ENCODE assay signal across 20 cellular contexts in genomic region chr2:189512879-189513278, GRCh38.
"Had no signal": no experiment of that assay in that cellular context is flagged by ENCODE, and none has a peak within 500 bp of the region (broad histone marks: within the 10 kb centered on the region; RNA-seq: fewer than 3 reads in every experiment).

No MANE protein-coding gene starts in this region.

- H3K4me1 ChIP-seq: prostate gland had no signal

- H3K9me3 ChIP-seq: gastroesophageal sphincter, left lung, prostate gland had no signal

- H3K27me3 ChIP-seq: gastroesophageal sphincter, heart right ventricle, left lung, tibial nerve had no signal

- ATAC-seq: activated T-cell treated with anti-CD3 and anti-CD28 coated beads, Interleukin-2, amount 50 U/mL, for 4 hours; gastroesophageal sphincter; heart right ventricle; left lung; natural killer cell; stimulated activated naive CD8-positive, alpha-beta T cell treated with anti-CD3 and anti-CD28 coated beads, Interleukin-15, amount 100 ng/mL, for 72 hours; T-helper 17 cell had no signal

- DNase-seq: activated CD4-positive, alpha-beta T cell treated with anti-CD3 and anti-CD28 coated beads for 4 hours; activated CD4-positive, alpha-beta T cell treated with anti-CD3 and anti-CD28 coated beads, Interleukin-2, amount 50 U/mL, for 48 hours; activated CD4-positive, CD25-positive, alpha-beta regulatory T cell; activated CD8-positive, alpha-beta memory T cell treated with anti-CD3 and anti-CD28 coated beads, Interleukin-2, amount 50 U/mL, for 48 hours; activated naive CD4-positive, alpha-beta T cell treated with Interleukin-2 at 50 U/mL for 16 hours; activated naive CD8-positive, alpha-beta T cell treated with anti-CD3 and anti-CD28 coated beads for 36 hours; activated T-cell treated with anti-CD3 and anti-CD28 coated beads, Interleukin-2, amount 50 U/mL, for 4 hours; amygdala; effector CD4-positive, alpha-beta T cell; heart right ventricle; left lung; natural killer cell; stimulated activated CD4-positive, alpha-beta T cell treated with anti-CD3 and anti-CD28 coated beads, Interleukin-12 subunit alpha, Interleukin-12 subunit beta, amount 100 ng/mL, for 4 hours; stimulated activated naive CD8-positive, alpha-beta T cell treated with anti-CD3 and anti-CD28 coated beads, Interleukin-15, amount 100 ng/mL, for 72 hours; SW 1271; T-helper 17 cell had no signal

- H3K27ac ChIP-seq: gastroesophageal sphincter, left lung, prostate gland had no signal

- H3K36me3 ChIP-seq: gastroesophageal sphincter, heart right ventricle, left lung, prostate gland, tibial nerve had no signal

- H3K27ac Mint-ChIP-seq: activated naive CD8-positive, alpha-beta T cell treated with anti-CD3 and anti-CD28 coated beads for 36 hours; activated T-helper 2 cell treated with anti-CD3 and anti-CD28 coated beads, Interferon-gamma antibody, Interleukin-2, Interleukin-4, amounts not matched to agents 10 μg/mL and 5 μg/mL and 100 μg/mL, durations not matched to agents 14 hours and 24 hours and 36 hours; natural killer cell; stimulated activated naive CD8-positive, alpha-beta T cell treated with anti-CD3 and anti-CD28 coated beads, Interleukin-15, amount 100 ng/mL, for 72 hours; T-helper 17 cell had no signal

- H3K4me3 ChIP-seq: gastroesophageal sphincter, heart right ventricle, left lung, prostate gland, tibial nerve had no signal

- H3K4me3 Mint-ChIP-seq: activated naive CD8-positive, alpha-beta T cell treated with anti-CD3 and anti-CD28 coated beads for 36 hours; activated T-cell treated with anti-CD3 and anti-CD28 coated beads, Interleukin-2, amount 50 U/mL, for 4 hours; natural killer cell; stimulated activated naive CD8-positive, alpha-beta T cell treated with anti-CD3 and anti-CD28 coated beads, Interleukin-15, amount 100 ng/mL, for 72 hours; T-helper 17 cell had no signal

- H3K36me3 Mint-ChIP-seq: natural killer cell had no signal

- H3K4me1 Mint-ChIP-seq: activated naive CD8-positive, alpha-beta T cell treated with anti-CD3 and anti-CD28 coated beads for 36 hours; natural killer cell; stimulated activated naive CD8-positive, alpha-beta T cell treated with anti-CD3 and anti-CD28 coated beads, Interleukin-15, amount 100 ng/mL, for 72 hours; T-helper 17 cell had no signal
